11 cellular contexts compared by ENCODE assay signal in the genomic region with DNA sequence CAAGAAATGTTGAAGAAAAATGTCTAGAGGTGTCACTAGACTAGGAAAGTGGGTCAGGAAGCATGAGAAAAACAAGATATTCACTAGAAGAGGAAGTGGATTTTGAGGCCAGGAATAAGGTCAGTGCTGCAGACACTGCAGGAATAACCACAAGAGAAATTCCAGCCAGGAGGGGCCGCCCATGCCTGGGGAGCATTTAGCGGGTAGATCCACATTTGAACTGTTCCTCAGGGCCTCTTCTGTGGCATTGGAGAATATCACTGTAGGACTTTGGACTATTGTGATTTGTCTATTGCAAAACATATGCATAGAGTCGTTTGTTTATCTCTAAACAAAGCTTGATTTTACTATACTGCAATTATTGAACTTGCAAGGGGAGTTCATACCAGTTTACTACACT. TPM values are rescaled to one million over a fixed set of nuclear protein-coding genes. Genes with fewer than 3 reads are reported as not detected.
DNase-seq lines count a peak whose midpoint lies in the region; ATAC-seq and TF ChIP-seq lines count a peak whose summit lies in the region.
"Had no signal": no experiment of that assay in that cellular context is flagged by ENCODE, and none has a peak within 500 bp of the region (broad histone marks: within the 10 kb centered on the region; RNA-seq: fewer than 3 reads in every experiment).

No MANE protein-coding gene starts in this region.

- no peaks in the 10 kb centered on the region for H3K4me1 ChIP-seq in mesendoderm (ENCODE audit: control insufficient read depth, low read depth, low read length)

- no peak for TF ChIP-seq CTCF in NB4 (IDR thresholded peaks at IDR 0.05; ENCODE audit: low read depth, low read length)

- H3K4ac ChIP-seq in mesendoderm (ENCODE audit: low read depth, low read length): no peak overlapping the region

- H3K23ac ChIP-seq in mesendoderm (ENCODE audit: low read length): no peak overlapping the region

- no peaks in the 10 kb centered on the region for H3K27me3 ChIP-seq in mesendoderm (ENCODE audit: insufficient read depth, low read length, poor library complexity)

- peak; percentile 46 for DNase-seq in CD1c-positive myeloid dendritic cell (ENCODE audit: extremely low spot score)
- peak; percentile 34 for DNase-seq in NB4 (ENCODE audit: low read depth)
- DNase-seq in epidermal melanocyte (ENCODE audit: insufficient read length, low spot score): peak; percentile 42
- DNase-seq in mesendoderm: peak; percentile 27
- DNase-seq in activated T-cell treated with anti-CD3 and anti-CD28 coated beads, Interleukin-2, amount 50 U/mL, for 72 hours: no peak
- DNase-seq: cerebellar nuclear complex, nephron progenitor cell had no signal

- no peak overlapping the region for H3K4me2 ChIP-seq in mesendoderm (ENCODE audit: low read length)

- TF ChIP-seq POLR2A in NB4 (IDR thresholded peaks at IDR 0.05; ENCODE audit: extremely low read depth, insufficient read length): no peak

- no peak overlapping the region for H4K8ac ChIP-seq in mesendoderm (ENCODE audit: low read depth, low read length)

- H3K79me2 ChIP-seq in mesendoderm (ENCODE audit: control insufficient read depth, insufficient read depth, low read length): no peaks in the 10 kb centered on the region

- H3K27ac Mint-ChIP-seq in activated T-cell treated with anti-CD3 and anti-CD28 coated beads, Interleukin-2, amount 50 U/mL, for 72 hours: no peak overlapping the region
- H3K27ac Mint-ChIP-seq: nephron progenitor cell; T-helper 2 cell treated with Interferon-gamma antibody and Interleukin-4, amounts not matched to agents 5 μg/mL and 100 μg/mL, for 36 hours had no signal

- H2AK5ac ChIP-seq in mesendoderm (ENCODE audit: low read length): no peak overlapping the region

- H2BK120ac ChIP-seq in mesendoderm (ENCODE audit: low read depth, low read length): no peak overlapping the region

- no peak overlapping the region for H3K27ac ChIP-seq in mesendoderm (ENCODE audit: low read depth, low read length)

- H3K4me3 Mint-ChIP-seq in activated T-cell treated with anti-CD3 and anti-CD28 coated beads, Interleukin-2, amount 50 U/mL, for 72 hours: no peak overlapping the region
- H3K4me3 Mint-ChIP-seq: nephron progenitor cell; T-helper 2 cell treated with Interferon-gamma antibody and Interleukin-4, amounts not matched to agents 5 μg/mL and 100 μg/mL, for 36 hours had no signal

- H3K36me3 ChIP-seq in mesendoderm (ENCODE audit: control insufficient read depth, insufficient read depth, low read length): no peaks in the 10 kb centered on the region

- H3K4me1 Mint-ChIP-seq in activated T-cell treated with anti-CD3 and anti-CD28 coated beads, Interleukin-2, amount 50 U/mL, for 72 hours (ENCODE audit: low read depth): no peaks in the 10 kb centered on the region
- H3K4me1 Mint-ChIP-seq: nephron progenitor cell had no signal

- H2BK15ac ChIP-seq in mesendoderm (replicated peaks; ENCODE audit: low read depth): no peak overlapping the region

- H3K36me3 Mint-ChIP-seq in activated T-cell treated with anti-CD3 and anti-CD28 coated beads, Interleukin-2, amount 50 U/mL, for 72 hours (ENCODE audit: insufficient read depth in 2 of 2): no peaks in the 10 kb centered on the region

- ATAC-seq in GM18858 (IDR thresholded peaks at IDR 0.05; ENCODE audit: unreplicated experiment) (no peak), GM18520 (IDR thresholded peaks at IDR 0.05; ENCODE audit: unreplicated experiment) (no peak), HG03095 (IDR thresholded peaks at IDR 0.05; ENCODE audit: unreplicated experiment) (no peak)
- no peak for ATAC-seq in activated T-cell treated with anti-CD3 and anti-CD28 coated beads, Interleukin-2, amount 50 U/mL, for 72 hours (replicated peaks in 1 of 2)

- no peaks in the 10 kb centered on the region for H3K79me1 ChIP-seq in mesendoderm (ENCODE audit: low read length)

- no peak overlapping the region for H2BK5ac ChIP-seq in mesendoderm (ENCODE audit: low read length)

- no peak overlapping the region for H3K9ac ChIP-seq in mesendoderm (ENCODE audit: low read length)

- peaks cover 6% of the 10 kb centered on the region for H3K27me3 Mint-ChIP-seq in activated T-cell treated with anti-CD3 and anti-CD28 coated beads, Interleukin-2, amount 50 U/mL, for 72 hours (ENCODE audit: low read depth)

- H3K9me3 Mint-ChIP-seq in activated T-cell treated with anti-CD3 and anti-CD28 coated beads, Interleukin-2, amount 50 U/mL, for 72 hours: no peaks in the 10 kb centered on the region
- H3K9me3 Mint-ChIP-seq: nephron progenitor cell; T-helper 2 cell treated with Interferon-gamma antibody and Interleukin-4, amounts not matched to agents 5 μg/mL and 100 μg/mL, for 36 hours had no signal

- H3K56ac ChIP-seq in mesendoderm (ENCODE audit: low read length): no peak overlapping the region

- H3K18ac ChIP-seq in mesendoderm (ENCODE audit: low read length): no peak overlapping the region

- H3K4me3 ChIP-seq in NB4 (ENCODE audit: low read depth, low read length) (no peak overlapping the region), mesendoderm (ENCODE audit: low read length) (no peak overlapping the region)

- WGBS in mesendoderm (ENCODE audit: extremely low coverage, insufficient coverage, low lambda C conversion rate): no CpG with 5 or more reads among the region's 3 CpGs

- H4K5ac ChIP-seq in mesendoderm (ENCODE audit: low read length): no peak overlapping the region

RNA-seq across cellular contexts. Expression of gene CCDC28A, which starts 49.6 kb away (rescaled TPM):
- 9.8 TPM for polyA plus RNA-seq in mesendoderm (2013, experiment 1 of 2)
- 10.0 TPM for polyA plus RNA-seq in mesendoderm (2013, experiment 2 of 2)
- 10 to 100 TPM; 41.2 to 41.9 TPM for total RNA-seq in activated T-cell treated with anti-CD3 and anti-CD28 coated beads, Interleukin-2, amount 50 U/mL, for 72 hours

Comparison
In these comparisons a context has a peak if more than half of its experiments do, and no peak if none do; other contexts are left out.
1. DNase-seq: peak in CD1c-positive myeloid dendritic cell (single experiment), NB4 (single experiment), epidermal melanocyte (single experiment) and mesendoderm (single experiment); none in activated T-cell treated with anti-CD3 and anti-CD28 coated beads, Interleukin-2, amount 50 U/mL, for 72 hours (0 of 2).